Comparison of ENCODE assay signal across 24 cellular contexts in the genomic region with DNA sequence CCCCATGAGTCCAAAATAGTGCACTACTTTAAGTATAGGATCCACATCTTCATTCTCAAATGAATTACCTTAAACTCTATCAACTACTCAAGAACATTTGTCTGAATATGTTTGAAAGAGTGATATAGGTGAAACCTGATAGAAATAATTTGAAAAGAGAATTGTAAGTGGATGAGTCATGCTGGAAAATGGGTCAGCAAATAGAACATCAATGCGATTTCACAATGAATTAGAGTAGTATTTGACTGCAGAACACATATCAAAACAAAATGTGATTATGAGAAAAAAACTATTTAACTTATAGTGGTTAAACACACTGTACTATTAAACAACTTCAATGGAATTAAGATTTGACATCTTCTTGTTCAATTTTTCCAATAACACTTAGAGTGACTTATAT.
DNase-seq lines count a peak whose midpoint lies in the region; TF ChIP-seq lines count a peak whose summit lies in the region.
"Had no signal": no experiment of that assay in that cellular context is flagged by ENCODE, and none has a peak within 500 bp of the region (broad histone marks: within the 10 kb centered on the region; RNA-seq: fewer than 3 reads in every experiment).

No MANE protein-coding gene starts in this region.

- H3K9me3 Mint-ChIP-seq in endodermal cell, result peaks cover 3% of the 10 kb centered on the region

- no peaks in the 10 kb centered on the region for H3K36me3 ChIP-seq in endodermal cell (ENCODE audit: control insufficient read depth, insufficient read depth, low read length)

- no peak overlapping the region for H3K27ac Mint-ChIP-seq in endodermal cell
- H3K27ac Mint-ChIP-seq: B cell, CD14-positive monocyte had no signal

- H3K9ac ChIP-seq in endodermal cell (ENCODE audit: extremely low read depth, low read length, poor library complexity, severe bottlenecking), result no peak overlapping the region
- H3K9ac ChIP-seq: KMS-11 had no signal

- DNase-seq in NCI-H748 (lab: John Stamatoyannopoulos, UW; ENCODE audit: unreplicated experiment) (peak; percentile 26), NCI-H748 treated with DMSO at 0.1 percent for 48 hours (lab: John Stamatoyannopoulos, UW) (no peak), ELR (ENCODE audit: low read depth) (peak; percentile 9), astrocyte of the hippocampus (ENCODE audit: low read depth, low spot score) (peak; percentile 7), non-pigmented ciliary epithelial cell (ENCODE audit: low read depth) (peak; percentile 1), endodermal cell (no peak), hippocampal formation (lab: John Stamatoyannopoulos, UW) (no peak), KBM-7 (no peak)
- DNase-seq: DND-41, GOT3, HCEC 1CT, MV-4-11, NCI-H1105 treated with DMSO at 0.1 percent for 48 hours, NCI-H1694 treated with DMSO at 0.1 percent for 48 hours, NCI-H2107, NCI-H2227 treated with DMSO at 0.1 percent for 48 hours, NCI-H510A treated with DMSO at 0.1 percent for 48 hours, PC-9, RPMI8226, SHP77 had no signal

- no peaks in the 10 kb centered on the region for H3K36me3 Mint-ChIP-seq in endodermal cell (ENCODE audit: low read depth)
- H3K36me3 Mint-ChIP-seq: CD14-positive monocyte had no signal

- no peaks in the 10 kb centered on the region for H3K27me3 Mint-ChIP-seq in endodermal cell (ENCODE audit: insufficient read depth)
- H3K27me3 Mint-ChIP-seq: B cell had no signal

- no peaks in the 10 kb centered on the region for H3K4me1 ChIP-seq in endodermal cell (ENCODE audit: control insufficient read depth, insufficient read depth, low read length)

- no peaks in the 10 kb centered on the region for H3K27me3 ChIP-seq in endodermal cell (ENCODE audit: control insufficient read depth, insufficient read depth, low read length, poor library complexity, severe bottlenecking)

- no peak overlapping the region for H3K4me3 Mint-ChIP-seq in endodermal cell
- H3K4me3 Mint-ChIP-seq: B cell, CD14-positive monocyte had no signal

- no peak for TF ChIP-seq CTCF in endodermal cell (conservative IDR thresholded peaks at IDR 0.05)

- H3K4me3 ChIP-seq in endodermal cell (ENCODE audit: low read length), result no peak overlapping the region
- H3K4me3 ChIP-seq: PC-9 had no signal

- H3K27ac ChIP-seq in endodermal cell (ENCODE audit: low read depth, low read length), result no peak overlapping the region
- H3K27ac ChIP-seq: HL-60, KMS-11, PC-9 had no signal

- WGBS in endodermal cell (ENCODE audit: insufficient coverage in 1 of 2, insufficient read length in 1 of 2), 2 experiments, result 86 to 88% methylated on average over 1 of the region's 1 CpG

- H3K9me3 ChIP-seq in endodermal cell (ENCODE audit: control insufficient read depth, low read length), result no peaks in the 10 kb centered on the region

- H3K4me1 Mint-ChIP-seq in endodermal cell, result peaks cover 4% of the 10 kb centered on the region
- H3K4me1 Mint-ChIP-seq: B cell, CD14-positive monocyte had no signal

- in situ Hi-C loops in KBM-7 (cut with MboI; ENCODE audit: low pct_unique_long_range_greater_than_20kb, low sequenced_read_pairs), result no loop called here

Comparison
In these comparisons a context has a peak if more than half of its experiments do, and no peak if none do; other contexts are left out.
1. DNase-seq: peak in NCI-H748 (single experiment), ELR (single experiment), astrocyte of the hippocampus (single experiment) and non-pigmented ciliary epithelial cell (single experiment); none in NCI-H748 treated with DMSO at 0.1 percent for 48 hours (single experiment), endodermal cell (single experiment), hippocampal formation (0 of 2) and KBM-7 (single experiment).